ENCODE assay signal across 8 cellular contexts in the genomic region with DNA sequence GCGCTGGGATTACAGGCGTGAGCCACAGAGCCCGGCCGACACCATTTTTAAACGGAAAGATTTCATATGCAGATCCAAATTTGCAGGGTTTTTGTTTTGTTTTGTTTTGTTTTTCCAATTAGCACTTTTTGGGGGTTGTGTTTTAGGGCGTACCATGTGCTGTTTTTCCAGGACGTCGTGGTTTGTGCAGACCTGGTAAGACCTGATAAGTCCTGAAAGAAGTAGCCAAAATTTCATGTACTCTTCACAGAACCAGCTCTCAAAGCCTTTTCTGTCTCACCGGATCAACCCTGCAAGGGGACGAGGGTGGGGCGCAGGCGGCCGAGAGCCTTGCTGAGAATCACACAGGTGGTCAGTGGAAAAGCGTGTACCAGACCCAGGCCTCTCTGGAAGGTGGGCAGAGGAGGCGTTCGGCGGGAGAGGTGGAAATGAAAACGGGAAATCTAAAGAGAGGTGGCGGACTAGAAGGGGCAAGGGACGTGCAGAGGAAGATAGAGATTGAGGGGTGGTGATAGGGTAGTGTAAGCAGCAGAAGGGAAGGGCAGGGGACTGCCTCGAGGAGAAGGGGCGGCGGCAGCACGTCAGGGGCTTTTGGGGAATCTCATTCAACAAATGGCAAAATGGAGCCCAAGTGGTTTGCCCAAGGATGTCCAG. TPM values are rescaled to one million over a fixed set of nuclear protein-coding genes. Genes with fewer than 3 reads are reported as not detected.
A peak's percentile ranks its signal among the peaks of the same experiment; 100 is the strongest.
DNase-seq lines count a peak whose midpoint lies in the region; ATAC-seq lines count a peak whose summit lies in the region.

No MANE protein-coding gene starts in this region.

- H3K9me3 Mint-ChIP-seq in T-helper 2 cell treated with Interferon-gamma antibody and Interleukin-4, amounts not matched to agents 5 μg/mL and 100 μg/mL, for 36 hours, result no peaks in the 10 kb centered on the region
- H3K9me3 Mint-ChIP-seq in effector memory CD8-positive, alpha-beta T cell, result no peaks in the 10 kb centered on the region
- H3K9me3 Mint-ChIP-seq in naive B cell, result no peaks in the 10 kb centered on the region

- DNase-seq in SKM-1 treated with dmso at 0.1 percent for 144 hours (lab: John Stamatoyannopoulos, UW; ENCODE audit: unreplicated experiment) (peak; percentile 25), SKM-1 (lab: John Stamatoyannopoulos, UW; ENCODE audit: unreplicated experiment) (no peak), naive B cell (peak; percentile 18), SIG-M5 (lab: John Stamatoyannopoulos, UW) (no peak)
- DNase-seq in T-helper 2 cell treated with Interferon-gamma antibody and Interleukin-4, amounts not matched to agents 5 μg/mL and 100 μg/mL, for 36 hours (ENCODE audit: low spot score), result peak; percentile 10
- no peak for DNase-seq in effector memory CD8-positive, alpha-beta T cell

- H3K36me3 Mint-ChIP-seq in T-helper 2 cell treated with Interferon-gamma antibody and Interleukin-4, amounts not matched to agents 5 μg/mL and 100 μg/mL, for 36 hours (ENCODE audit: low read depth), result peaks cover 5% of the 10 kb centered on the region
- peaks cover 20% of the 10 kb centered on the region for H3K36me3 Mint-ChIP-seq in effector memory CD8-positive, alpha-beta T cell (ENCODE audit: insufficient read depth)
- no peaks in the 10 kb centered on the region for H3K36me3 Mint-ChIP-seq in naive B cell

- H3K4me1 Mint-ChIP-seq in T-helper 2 cell treated with Interferon-gamma antibody and Interleukin-4, amounts not matched to agents 5 μg/mL and 100 μg/mL, for 36 hours (ENCODE audit: low read depth), result peaks cover 20% of the 10 kb centered on the region
- peaks cover 23 to 31% of the 10 kb centered on the region in 2 donors for H3K4me1 Mint-ChIP-seq in effector memory CD8-positive, alpha-beta T cell (ENCODE audit: low read depth in 2 of 2)
- peaks cover 14 to 38% (median 26%) of the 10 kb centered on the region in 3 donors for H3K4me1 Mint-ChIP-seq in naive B cell

- ATAC-seq in effector memory CD8-positive, alpha-beta T cell (replicated peaks), result no peak
- ATAC-seq in naive B cell (ENCODE audit: low read depth in 2 of 2), result no peak
- no peak for ATAC-seq in HG03354 (IDR thresholded peaks at IDR 0.05; ENCODE audit: poor library complexity, severe bottlenecking, unreplicated experiment)
- ATAC-seq in GM21737 (IDR thresholded peaks at IDR 0.05; ENCODE audit: unreplicated experiment), result no peak

- peaks cover 2% of the 10 kb centered on the region for H3K27me3 Mint-ChIP-seq in T-helper 2 cell treated with Interferon-gamma antibody and Interleukin-4, amounts not matched to agents 5 μg/mL and 100 μg/mL, for 36 hours (ENCODE audit: low read depth)
- peaks cover 0 to 3% of the 10 kb centered on the region in 2 donors for H3K27me3 Mint-ChIP-seq in effector memory CD8-positive, alpha-beta T cell
- no peaks in the 10 kb centered on the region for H3K27me3 Mint-ChIP-seq in naive B cell

- peak overlapping the region; percentile 98 for H3K27ac Mint-ChIP-seq in T-helper 2 cell treated with Interferon-gamma antibody and Interleukin-4, amounts not matched to agents 5 μg/mL and 100 μg/mL, for 36 hours
- peak overlapping the region; percentile 99 for H3K27ac Mint-ChIP-seq in effector memory CD8-positive, alpha-beta T cell
- peak overlapping the region; percentile 99 to 100 (median 99) for H3K27ac Mint-ChIP-seq in naive B cell

- H3K4me3 Mint-ChIP-seq in T-helper 2 cell treated with Interferon-gamma antibody and Interleukin-4, amounts not matched to agents 5 μg/mL and 100 μg/mL, for 36 hours, result peak overlapping the region; percentile 98
- H3K4me3 Mint-ChIP-seq in effector memory CD8-positive, alpha-beta T cell, result peak overlapping the region; percentile 87 to 99
- H3K4me3 Mint-ChIP-seq in naive B cell, result peak overlapping the region; percentile 85 to 100 (median 98)

RNA-seq across cellular contexts. Expression of a gene that starts 1.2 kb away (rescaled TPM):
- 10 to 100 TPM; 11.0 to 16.3 (median 13.3) TPM for polyA plus RNA-seq in naive B cell (ENCODE audit: low read depth in 6 of 6)

RNA-seq across cellular contexts. Expression of a gene that starts 30.7 kb away (rescaled TPM):
- polyA plus RNA-seq in naive B cell (ENCODE audit: low read depth in 6 of 6), result 10 to 100 TPM; 42.3 to 64.4 (median 55.2) TPM

RNA-seq across cellular contexts. Expression of a gene that starts 58.5 kb away (rescaled TPM):
- 100 to 1,000 TPM; 137 to 220 (median 172) TPM for polyA plus RNA-seq in naive B cell (ENCODE audit: low read depth in 6 of 6)

RNA-seq across cellular contexts. Expression of a gene that starts 58.6 kb away (rescaled TPM):
- polyA plus RNA-seq in naive B cell (ENCODE audit: low read depth in 6 of 6), result 10 to 100 TPM; 15.9 to 39.6 (median 26.5) TPM

Comparison
In these comparisons a context has a peak if more than half of its experiments do, and no peak if none do; other contexts are left out.
1. DNase-seq: peak in SKM-1 treated with dmso at 0.1 percent for 144 hours (single experiment), T-helper 2 cell treated with Interferon-gamma antibody and Interleukin-4, amounts not matched to agents 5 μg/mL and 100 μg/mL, for 36 hours (single experiment) and naive B cell (single experiment); none in SKM-1 (single experiment), effector memory CD8-positive, alpha-beta T cell (0 of 3) and SIG-M5 (single experiment).
2. Peak in every context shown above with its lines, with median percentiles within 50 percentile points of each other: H3K27ac Mint-ChIP-seq and H3K4me3 Mint-ChIP-seq.